In genomic region chr6:47715782-47716181, GRCh38 we compare ENCODE assay signal across 32 cellular contexts. TPM values are rescaled to one million over a fixed set of nuclear protein-coding genes. Genes with fewer than 3 reads are reported as not detected.
DNase-seq lines count a peak whose midpoint lies in the region; ATAC-seq and TF ChIP-seq lines count a peak whose summit lies in the region.
"Had no signal": no experiment of that assay in that cellular context is flagged by ENCODE, and none has a peak within 500 bp of the region (broad histone marks: within the 10 kb centered on the region; RNA-seq: fewer than 3 reads in every experiment).

No MANE protein-coding gene starts in this region.

- H3K27ac Mint-ChIP-seq in mesothelial cell of epicardium, result peak overlapping the region; percentile 10
- H3K27ac Mint-ChIP-seq: activated T-helper 1 cell treated with anti-CD3 and anti-CD28 coated beads, Interleukin-12 subunit alpha, Interleukin-12 subunit beta, Interleukin-2, Interleukin-4 antibody, amounts not matched to agents 30 ng/mL and 10 ng/mL and 1 ng/mL, durations not matched to agents 14 hours and 24 hours and 36 hours; CD8-positive, alpha-beta T cell; H9; T-helper 17 cell had no signal

- no peaks in the 10 kb centered on the region for H3K9me3 Mint-ChIP-seq in activated T-cell treated with anti-CD3 and anti-CD28 coated beads, Interleukin-2, amount 50 U/mL, for 4 hours
- peaks cover 10% of the 10 kb centered on the region for H3K9me3 Mint-ChIP-seq in mesothelial cell of epicardium
- H3K9me3 Mint-ChIP-seq: activated T-helper 1 cell treated with anti-CD3 and anti-CD28 coated beads, Interleukin-12 subunit alpha, Interleukin-12 subunit beta, Interleukin-2, Interleukin-4 antibody, amounts not matched to agents 30 ng/mL and 10 ng/mL and 1 ng/mL, durations not matched to agents 14 hours and 24 hours and 36 hours; CD8-positive, alpha-beta T cell; central memory CD8-positive, alpha-beta T cell had no signal

- no peak for DNase-seq in activated T-cell treated with anti-CD3 and anti-CD28 coated beads, Interleukin-2, amount 50 U/mL, for 4 hours
- DNase-seq in activated T-cell treated with anti-CD3 and anti-CD28 coated beads, Interleukin-2, amount 50 U/mL, for 1 hour, result no peak
- DNase-seq in mesothelial cell of epicardium (ENCODE audit: low spot score in 2 of 2, unreplicated experiment in 2 of 2) (no peak), RKO (ENCODE audit: low spot score) (no peak), NCI-H748 treated with DMSO at 0.1 percent for 48 hours (lab: John Stamatoyannopoulos, UW) (no peak), kidney glomerular epithelial cell (lab: John Stamatoyannopoulos, UW) (no peak)
- DNase-seq: activated CD4-positive, alpha-beta T cell treated with anti-CD3 and anti-CD28 coated beads for 1 hour; AML-193; CD8-positive, alpha-beta T cell; dermis blood vessel endothelial cell; esophagus squamous epithelium; foreskin melanocyte; H9; heart right ventricle; Karpas-422; lower lobe of right lung; NCI-H1417 treated with DMSO at 0.1 percent for 48 hours; NCI-H2081; NCI-H226; ovary; retina; SK-N-SH; small intestine; stimulated activated CD4-positive, alpha-beta T cell treated with anti-CD3 and anti-CD28 coated beads, Interleukin-1b, Interleukin-23, amount 100 ng/mL, for 48 hours; T-helper 17 cell; trophoblast cell had no signal

- peaks cover 11% of the 10 kb centered on the region for H3K4me1 Mint-ChIP-seq in activated T-cell treated with anti-CD3 and anti-CD28 coated beads, Interleukin-2, amount 50 U/mL, for 4 hours (ENCODE audit: low read depth)
- H3K4me1 Mint-ChIP-seq in mesothelial cell of epicardium, result peaks cover 10% of the 10 kb centered on the region
- H3K4me1 Mint-ChIP-seq: central memory CD8-positive, alpha-beta T cell; H9; T-helper 17 cell had no signal

- TF ChIP-seq CTCF in mesothelial cell of epicardium (IDR thresholded peaks at IDR 0.05; ENCODE audit: unreplicated experiment), result no peak

- H3K36me3 Mint-ChIP-seq in activated T-cell treated with anti-CD3 and anti-CD28 coated beads, Interleukin-2, amount 50 U/mL, for 4 hours (ENCODE audit: insufficient read depth), result no peaks in the 10 kb centered on the region
- H3K36me3 Mint-ChIP-seq in mesothelial cell of epicardium, result no peaks in the 10 kb centered on the region
- H3K36me3 Mint-ChIP-seq: CD8-positive, alpha-beta T cell had no signal

- H3K4me3 Mint-ChIP-seq in activated T-cell treated with anti-CD3 and anti-CD28 coated beads, Interleukin-2, amount 50 U/mL, for 4 hours, result no peak overlapping the region
- no peak overlapping the region for H3K4me3 Mint-ChIP-seq in mesothelial cell of epicardium
- H3K4me3 Mint-ChIP-seq: activated T-helper 1 cell treated with anti-CD3 and anti-CD28 coated beads, Interleukin-12 subunit alpha, Interleukin-12 subunit beta, Interleukin-2, Interleukin-4 antibody, amounts not matched to agents 30 ng/mL and 10 ng/mL and 1 ng/mL, durations not matched to agents 14 hours and 24 hours and 36 hours; CD8-positive, alpha-beta T cell; central memory CD8-positive, alpha-beta T cell; H9; T-helper 17 cell had no signal

- ATAC-seq in activated T-cell treated with anti-CD3 and anti-CD28 coated beads, Interleukin-2, amount 50 U/mL, for 4 hours, result peak; percentile 48 to 79
- ATAC-seq in GM18868 (IDR thresholded peaks at IDR 0.05; ENCODE audit: unreplicated experiment), result peak; percentile 69
- peak; percentile 73 for ATAC-seq in HG02884 (IDR thresholded peaks at IDR 0.05; ENCODE audit: unreplicated experiment)
- ATAC-seq: A549; CD8-positive, alpha-beta T cell; heart right ventricle; lower lobe of right lung; T-helper 17 cell had no signal

- H3K27me3 Mint-ChIP-seq in activated T-cell treated with anti-CD3 and anti-CD28 coated beads, Interleukin-2, amount 50 U/mL, for 4 hours (ENCODE audit: low read depth), result peaks cover 17% of the 10 kb centered on the region
- H3K27me3 Mint-ChIP-seq in mesothelial cell of epicardium (ENCODE audit: low read depth), result no peaks in the 10 kb centered on the region

RNA-seq across cellular contexts. Expression of gene ADGRF4, which starts 17.4 kb away (rescaled TPM):
- not detected for total RNA-seq in activated T-cell treated with anti-CD3 and anti-CD28 coated beads, Interleukin-2, amount 50 U/mL, for 4 hours
- 1.1 to 1.3 TPM (median 1.2 TPM) in 3 replicates for total RNA-seq in mesothelial cell of epicardium
- total RNA-seq: activated CD8-positive, alpha-beta memory T cell treated with anti-CD3 and anti-CD28 coated beads for 36 hours; activated T-helper 1 cell treated with anti-CD3 and anti-CD28 coated beads, Interleukin-12 subunit alpha, Interleukin-12 subunit beta, Interleukin-2, Interleukin-4 antibody, amounts not matched to agents 30 ng/mL and 10 ng/mL and 1 ng/mL, durations not matched to agents 14 hours and 24 hours and 36 hours; CD8-positive, alpha-beta T cell; H9; lower lobe of right lung; T-helper 17 cell had no signal
